ENCODE assay signal across 1 cellular context in the genomic region with DNA sequence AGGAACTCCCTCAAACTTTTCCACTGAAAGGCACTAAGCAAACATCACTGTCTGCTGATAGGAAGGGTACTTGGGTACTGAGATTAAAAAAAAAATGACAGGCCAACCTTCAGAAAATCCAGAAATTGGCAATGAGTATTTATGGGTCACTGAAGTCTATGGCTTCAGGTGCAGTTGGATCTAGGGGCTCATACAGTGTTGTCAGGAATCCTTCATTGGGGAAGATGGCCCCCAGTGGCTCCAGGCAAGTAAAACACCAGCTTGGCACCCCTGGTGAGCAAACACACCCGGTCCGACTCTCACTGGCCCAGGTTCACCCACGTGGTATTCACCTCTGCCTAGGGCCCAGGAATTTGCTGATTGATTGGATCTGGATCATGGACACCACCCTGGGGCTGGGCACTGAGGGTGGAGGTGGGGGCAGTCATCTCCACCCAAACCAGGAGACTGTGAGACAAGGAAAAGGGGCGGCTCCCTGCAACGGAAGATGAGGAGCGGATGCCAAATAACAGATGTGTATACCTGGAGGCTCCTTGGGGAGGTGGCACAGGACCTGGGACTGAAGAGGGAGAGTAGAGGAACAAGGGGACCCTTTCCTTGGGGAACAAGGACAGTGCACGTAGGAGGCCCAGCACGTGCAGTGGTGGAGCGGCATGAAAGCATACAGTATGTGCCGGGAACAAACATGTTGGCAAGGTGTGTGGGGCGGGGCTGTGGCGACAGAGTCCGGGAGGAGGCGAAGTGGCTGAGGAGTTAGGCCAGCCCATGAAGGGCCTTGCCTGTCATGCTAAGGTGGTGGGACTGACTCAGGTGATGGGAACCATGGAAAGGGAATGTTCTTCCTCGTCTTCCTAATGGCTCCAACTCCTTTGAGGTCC.
TF ChIP-seq lines count a peak whose summit lies in the region.

No MANE protein-coding gene starts in this region.

TF ChIP-seq in HepG2, 621 proteins besides CTCF, POLR2A, EP300 and RAD21:
- TF ChIP-seq, protein P1, sequence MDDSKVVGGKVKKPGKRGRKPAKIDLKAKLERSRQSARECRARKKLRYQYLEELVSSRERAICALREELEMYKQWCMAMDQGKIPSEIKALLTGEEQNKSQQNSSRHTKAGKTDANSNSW (CRISPR knock-in tag; IDR thresholded peaks at IDR 0.05; ENCODE audit: borderline replicate concordance), result no peak
- TF ChIP-seq, protein P2, sequence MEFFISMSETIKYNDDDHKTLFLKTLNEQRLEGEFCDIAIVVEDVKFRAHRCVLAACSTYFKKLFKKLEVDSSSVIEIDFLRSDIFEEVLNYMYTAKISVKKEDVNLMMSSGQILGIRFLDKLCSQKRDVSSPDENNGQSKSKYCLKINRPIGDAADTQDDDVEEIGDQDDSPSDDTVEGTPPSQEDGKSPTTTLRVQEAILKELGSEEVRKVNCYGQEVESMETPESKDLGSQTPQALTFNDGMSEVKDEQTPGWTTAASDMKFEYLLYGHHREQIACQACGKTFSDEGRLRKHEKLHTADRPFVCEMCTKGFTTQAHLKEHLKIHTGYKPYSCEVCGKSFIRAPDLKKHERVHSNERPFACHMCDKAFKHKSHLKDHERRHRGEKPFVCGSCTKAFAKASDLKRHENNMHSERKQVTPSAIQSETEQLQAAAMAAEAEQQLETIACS (CRISPR knock-in tag; IDR thresholded peaks at IDR 0.05), result no peak
- TF ChIP-seq PHF8 (CRISPR knock-in tag; IDR thresholded peaks at IDR 0.05) (0 out of 2 replicates have a peak, but pooled peaks have one; percentile 24), HHEX (CRISPR knock-in tag; IDR thresholded peaks at IDR 0.05) (no peak), SIX4 (CRISPR knock-in tag; IDR thresholded peaks at IDR 0.05) (no peak), AGO2 (optimal IDR thresholded peaks at IDR 0.05; ENCODE audit: low read depth, low read length) (peak; percentile 79), RBFOX2 (IDR thresholded peaks at IDR 0.05; ENCODE audit: low read depth, low read length) (0 out of 2 replicates have a peak, but pooled peaks have one; percentile 19), ZNF766 (CRISPR knock-in tag; IDR thresholded peaks at IDR 0.05; ENCODE audit: borderline replicate concordance) (no peak), ZC3H13 (CRISPR knock-in tag; IDR thresholded peaks at IDR 0.05) (peak; percentile 71; the same call in 1 of the 2 replicates), ZNF292 (CRISPR knock-in tag; IDR thresholded peaks at IDR 0.05; ENCODE audit: borderline replicate concordance, low read depth) (no peak), NFATC3 (CRISPR knock-in tag; IDR thresholded peaks at IDR 0.05) (no peak), ZNF782 (CRISPR knock-in tag; IDR thresholded peaks at IDR 0.05; ENCODE audit: borderline replicate concordance) (0 out of 2 replicates have a peak, but pooled peaks have one; percentile 52), ATF7 (IDR thresholded peaks at IDR 0.05) (no peak), ATF7 (CRISPR knock-in tag; IDR thresholded peaks at IDR 0.05) (0 out of 2 replicates have a peak, but pooled peaks have one; percentile 29), NONO (IDR thresholded peaks at IDR 0.05) (no peak), NONO (CRISPR knock-in tag; conservative IDR thresholded peaks at IDR 0.05) (0 out of 2 replicates have a peak, but pooled peaks have one; percentile 37), AKAP8 (CRISPR knock-in tag; IDR thresholded peaks at IDR 0.05) (0 out of 2 replicates have a peak, but pooled peaks have one; percentile 73), ZNF441 (CRISPR knock-in tag; IDR thresholded peaks at IDR 0.05; ENCODE audit: borderline replicate concordance) (0 out of 2 replicates have a peak, but pooled peaks have one; percentile 29), PAF1 (CRISPR knock-in tag; IDR thresholded peaks at IDR 0.05) (0 out of 2 replicates have a peak, but pooled peaks have one; percentile 31), ZNF891 (CRISPR knock-in tag; IDR thresholded peaks at IDR 0.05) (0 out of 2 replicates have a peak, but pooled peaks have one; percentile 28), ZFX (CRISPR knock-in tag; IDR thresholded peaks at IDR 0.05; ENCODE audit: low read depth) (0 out of 2 replicates have a peak, but pooled peaks have one; percentile 18), NRL (CRISPR knock-in tag; IDR thresholded peaks at IDR 0.05; ENCODE audit: borderline replicate concordance) (0 out of 2 replicates have a peak, but pooled peaks have one; percentile 49), ZNF326 (CRISPR knock-in tag; IDR thresholded peaks at IDR 0.05; ENCODE audit: borderline replicate concordance) (0 out of 2 replicates have a peak, but pooled peaks have one; percentile 23), ZNF329 (CRISPR knock-in tag; IDR thresholded peaks at IDR 0.05; ENCODE audit: low read depth) (peak; percentile 97), ZFY (CRISPR knock-in tag; IDR thresholded peaks at IDR 0.05) (0 out of 2 replicates have a peak, but pooled peaks have one; percentile 17), POLR2AphosphoS5 (IDR thresholded peaks at IDR 0.05; ENCODE audit: low read depth, low read length) (0 out of 2 replicates have a peak, but pooled peaks have one; percentile 12), MXI1 (IDR thresholded peaks at IDR 0.05; ENCODE audit: borderline replicate concordance, low read depth, low read length) (no peak), ZNF296 (CRISPR knock-in tag; conservative IDR thresholded peaks at IDR 0.05) (0 out of 2 replicates have a peak, but pooled peaks have one; percentile 27)
- TF ChIP-seq, protein P3, sequence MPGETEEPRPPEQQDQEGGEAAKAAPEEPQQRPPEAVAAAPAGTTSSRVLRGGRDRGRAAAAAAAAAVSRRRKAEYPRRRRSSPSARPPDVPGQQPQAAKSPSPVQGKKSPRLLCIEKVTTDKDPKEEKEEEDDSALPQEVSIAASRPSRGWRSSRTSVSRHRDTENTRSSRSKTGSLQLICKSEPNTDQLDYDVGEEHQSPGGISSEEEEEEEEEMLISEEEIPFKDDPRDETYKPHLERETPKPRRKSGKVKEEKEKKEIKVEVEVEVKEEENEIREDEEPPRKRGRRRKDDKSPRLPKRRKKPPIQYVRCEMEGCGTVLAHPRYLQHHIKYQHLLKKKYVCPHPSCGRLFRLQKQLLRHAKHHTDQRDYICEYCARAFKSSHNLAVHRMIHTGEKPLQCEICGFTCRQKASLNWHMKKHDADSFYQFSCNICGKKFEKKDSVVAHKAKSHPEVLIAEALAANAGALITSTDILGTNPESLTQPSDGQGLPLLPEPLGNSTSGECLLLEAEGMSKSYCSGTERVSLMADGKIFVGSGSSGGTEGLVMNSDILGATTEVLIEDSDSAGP (CRISPR knock-in tag; IDR thresholded peaks at IDR 0.05; ENCODE audit: borderline replicate concordance), result peak; percentile 39; the same call in 1 of the 2 replicates
- TF ChIP-seq, protein P4, sequence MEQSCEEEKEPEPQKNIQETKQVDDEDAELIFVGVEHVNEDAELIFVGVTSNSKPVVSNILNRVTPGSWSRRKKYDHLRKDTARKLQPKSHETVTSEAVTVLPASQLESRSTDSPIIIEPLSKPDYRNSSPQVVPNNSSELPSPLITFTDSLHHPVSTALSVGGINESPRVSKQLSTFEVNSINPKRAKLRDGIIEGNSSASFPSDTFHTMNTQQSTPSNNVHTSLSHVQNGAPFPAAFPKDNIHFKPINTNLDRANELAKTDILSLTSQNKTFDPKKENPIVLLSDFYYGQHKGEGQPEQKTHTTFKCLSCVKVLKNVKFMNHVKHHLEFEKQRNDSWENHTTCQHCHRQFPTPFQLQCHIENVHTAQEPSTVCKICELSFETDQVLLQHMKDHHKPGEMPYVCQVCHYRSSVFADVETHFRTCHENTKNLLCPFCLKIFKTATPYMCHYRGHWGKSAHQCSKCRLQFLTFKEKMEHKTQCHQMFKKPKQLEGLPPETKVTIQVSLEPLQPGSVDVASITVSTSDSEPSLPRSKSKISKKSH (CRISPR knock-in tag; IDR thresholded peaks at IDR 0.05; ENCODE audit: borderline replicate concordance), result peak; percentile 41; the same call in 1 of the 2 replicates
- TF ChIP-seq, protein P5, sequence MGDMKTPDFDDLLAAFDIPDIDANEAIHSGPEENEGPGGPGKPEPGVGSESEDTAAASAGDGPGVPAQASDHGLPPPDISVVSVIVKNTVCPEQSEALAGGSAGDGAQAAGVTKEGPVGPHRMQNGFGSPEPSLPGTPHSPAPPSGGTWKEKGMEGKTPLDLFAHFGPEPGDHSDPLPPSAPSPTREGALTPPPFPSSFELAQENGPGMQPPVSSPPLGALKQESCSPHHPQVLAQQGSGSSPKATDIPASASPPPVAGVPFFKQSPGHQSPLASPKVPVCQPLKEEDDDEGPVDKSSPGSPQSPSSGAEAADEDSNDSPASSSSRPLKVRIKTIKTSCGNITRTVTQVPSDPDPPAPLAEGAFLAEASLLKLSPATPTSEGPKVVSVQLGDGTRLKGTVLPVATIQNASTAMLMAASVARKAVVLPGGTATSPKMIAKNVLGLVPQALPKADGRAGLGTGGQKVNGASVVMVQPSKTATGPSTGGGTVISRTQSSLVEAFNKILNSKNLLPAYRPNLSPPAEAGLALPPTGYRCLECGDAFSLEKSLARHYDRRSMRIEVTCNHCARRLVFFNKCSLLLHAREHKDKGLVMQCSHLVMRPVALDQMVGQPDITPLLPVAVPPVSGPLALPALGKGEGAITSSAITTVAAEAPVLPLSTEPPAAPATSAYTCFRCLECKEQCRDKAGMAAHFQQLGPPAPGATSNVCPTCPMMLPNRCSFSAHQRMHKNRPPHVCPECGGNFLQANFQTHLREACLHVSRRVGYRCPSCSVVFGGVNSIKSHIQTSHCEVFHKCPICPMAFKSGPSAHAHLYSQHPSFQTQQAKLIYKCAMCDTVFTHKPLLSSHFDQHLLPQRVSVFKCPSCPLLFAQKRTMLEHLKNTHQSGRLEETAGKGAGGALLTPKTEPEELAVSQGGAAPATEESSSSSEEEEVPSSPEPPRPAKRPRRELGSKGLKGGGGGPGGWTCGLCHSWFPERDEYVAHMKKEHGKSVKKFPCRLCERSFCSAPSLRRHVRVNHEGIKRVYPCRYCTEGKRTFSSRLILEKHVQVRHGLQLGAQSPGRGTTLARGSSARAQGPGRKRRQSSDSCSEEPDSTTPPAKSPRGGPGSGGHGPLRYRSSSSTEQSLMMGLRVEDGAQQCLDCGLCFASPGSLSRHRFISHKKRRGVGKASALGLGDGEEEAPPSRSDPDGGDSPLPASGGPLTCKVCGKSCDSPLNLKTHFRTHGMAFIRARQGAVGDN (CRISPR knock-in tag; IDR thresholded peaks at IDR 0.05), result peak; percentile 17; the same call in 1 of the 2 replicates
- TF ChIP-seq, protein P6, sequence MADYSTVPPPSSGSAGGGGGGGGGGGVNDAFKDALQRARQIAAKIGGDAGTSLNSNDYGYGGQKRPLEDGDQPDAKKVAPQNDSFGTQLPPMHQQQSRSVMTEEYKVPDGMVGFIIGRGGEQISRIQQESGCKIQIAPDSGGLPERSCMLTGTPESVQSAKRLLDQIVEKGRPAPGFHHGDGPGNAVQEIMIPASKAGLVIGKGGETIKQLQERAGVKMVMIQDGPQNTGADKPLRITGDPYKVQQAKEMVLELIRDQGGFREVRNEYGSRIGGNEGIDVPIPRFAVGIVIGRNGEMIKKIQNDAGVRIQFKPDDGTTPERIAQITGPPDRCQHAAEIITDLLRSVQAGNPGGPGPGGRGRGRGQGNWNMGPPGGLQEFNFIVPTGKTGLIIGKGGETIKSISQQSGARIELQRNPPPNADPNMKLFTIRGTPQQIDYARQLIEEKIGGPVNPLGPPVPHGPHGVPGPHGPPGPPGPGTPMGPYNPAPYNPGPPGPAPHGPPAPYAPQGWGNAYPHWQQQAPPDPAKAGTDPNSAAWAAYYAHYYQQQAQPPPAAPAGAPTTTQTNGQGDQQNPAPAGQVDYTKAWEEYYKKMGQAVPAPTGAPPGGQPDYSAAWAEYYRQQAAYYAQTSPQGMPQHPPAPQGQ (CRISPR knock-in tag; IDR thresholded peaks at IDR 0.05; ENCODE audit: borderline replicate concordance), result no peak
- TF ChIP-seq, protein P7, sequence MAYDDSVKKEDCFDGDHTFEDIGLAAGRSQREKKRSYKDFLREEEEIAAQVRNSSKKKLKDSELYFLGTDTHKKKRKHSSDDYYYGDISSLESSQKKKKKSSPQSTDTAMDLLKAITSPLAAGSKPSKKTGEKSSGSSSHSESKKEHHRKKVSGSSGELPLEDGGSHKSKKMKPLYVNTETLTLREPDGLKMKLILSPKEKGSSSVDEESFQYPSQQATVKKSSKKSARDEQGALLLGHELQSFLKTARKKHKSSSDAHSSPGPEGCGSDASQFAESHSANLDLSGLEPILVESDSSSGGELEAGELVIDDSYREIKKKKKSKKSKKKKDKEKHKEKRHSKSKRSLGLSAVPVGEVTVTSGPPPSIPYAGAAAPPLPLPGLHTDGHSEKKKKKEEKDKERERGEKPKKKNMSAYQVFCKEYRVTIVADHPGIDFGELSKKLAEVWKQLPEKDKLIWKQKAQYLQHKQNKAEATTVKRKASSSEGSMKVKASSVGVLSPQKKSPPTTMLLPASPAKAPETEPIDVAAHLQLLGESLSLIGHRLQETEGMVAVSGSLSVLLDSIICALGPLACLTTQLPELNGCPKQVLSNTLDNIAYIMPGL (CRISPR knock-in tag; IDR thresholded peaks at IDR 0.05; ENCODE audit: borderline replicate concordance in 1 of 2, low read depth in 1 of 2), result no peak
- TF ChIP-seq, protein P8, sequence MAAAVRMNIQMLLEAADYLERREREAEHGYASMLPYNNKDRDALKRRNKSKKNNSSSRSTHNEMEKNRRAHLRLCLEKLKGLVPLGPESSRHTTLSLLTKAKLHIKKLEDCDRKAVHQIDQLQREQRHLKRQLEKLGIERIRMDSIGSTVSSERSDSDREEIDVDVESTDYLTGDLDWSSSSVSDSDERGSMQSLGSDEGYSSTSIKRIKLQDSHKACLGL (CRISPR knock-in tag; IDR thresholded peaks at IDR 0.05), result peak; percentile 53; the same call in 1 of the 2 replicates
- TF ChIP-seq, protein P9, sequence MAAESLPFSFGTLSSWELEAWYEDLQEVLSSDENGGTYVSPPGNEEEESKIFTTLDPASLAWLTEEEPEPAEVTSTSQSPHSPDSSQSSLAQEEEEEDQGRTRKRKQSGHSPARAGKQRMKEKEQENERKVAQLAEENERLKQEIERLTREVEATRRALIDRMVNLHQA (CRISPR knock-in tag; IDR thresholded peaks at IDR 0.05), result no peak
- TF ChIP-seq, protein P10, sequence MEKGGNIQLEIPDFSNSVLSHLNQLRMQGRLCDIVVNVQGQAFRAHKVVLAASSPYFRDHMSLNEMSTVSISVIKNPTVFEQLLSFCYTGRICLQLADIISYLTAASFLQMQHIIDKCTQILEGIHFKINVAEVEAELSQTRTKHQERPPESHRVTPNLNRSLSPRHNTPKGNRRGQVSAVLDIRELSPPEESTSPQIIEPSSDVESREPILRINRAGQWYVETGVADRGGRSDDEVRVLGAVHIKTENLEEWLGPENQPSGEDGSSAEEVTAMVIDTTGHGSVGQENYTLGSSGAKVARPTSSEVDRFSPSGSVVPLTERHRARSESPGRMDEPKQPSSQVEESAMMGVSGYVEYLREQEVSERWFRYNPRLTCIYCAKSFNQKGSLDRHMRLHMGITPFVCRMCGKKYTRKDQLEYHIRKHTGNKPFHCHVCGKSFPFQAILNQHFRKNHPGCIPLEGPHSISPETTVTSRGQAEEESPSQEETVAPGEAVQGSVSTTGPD (CRISPR knock-in tag; IDR thresholded peaks at IDR 0.05), result no peak
TF ChIP-seq in HepG2: peak in this region for 22.
